Comparison of ENCODE assay signal across 10 cellular contexts in the genomic region with DNA sequence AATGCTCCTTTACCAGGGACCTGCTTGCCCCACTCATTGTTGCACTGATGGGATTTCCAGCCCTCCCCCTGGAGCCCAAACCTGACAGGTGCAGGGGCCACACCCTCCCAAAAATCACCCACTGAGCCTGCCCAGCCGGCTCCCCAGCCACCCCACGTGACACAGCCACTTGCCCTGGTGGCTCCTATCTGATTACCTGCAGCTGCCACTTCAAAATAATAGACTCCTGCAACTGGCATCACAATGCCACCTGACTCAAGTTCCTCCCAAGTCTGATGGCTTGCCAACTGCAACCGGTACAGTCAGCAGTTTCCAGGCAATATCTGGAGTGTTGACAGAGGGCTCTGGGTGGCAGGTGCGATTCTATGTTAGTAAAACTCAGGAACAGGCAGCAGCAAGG.
DNase-seq lines count a peak whose midpoint lies in the region; ATAC-seq and TF ChIP-seq lines count a peak whose summit lies in the region.
"Had no signal": no experiment of that assay in that cellular context is flagged by ENCODE, and none has a peak within 500 bp of the region (broad histone marks: within the 10 kb centered on the region; RNA-seq: fewer than 3 reads in every experiment).

No MANE protein-coding gene starts in this region.

- H3K4me3 ChIP-seq in Caco-2 (ENCODE audit: low read depth, low read length): no peak overlapping the region
- no peak overlapping the region for H3K4me3 ChIP-seq in BE2C (ENCODE audit: low read depth, low read length)

- BruUV-seq in Caco-2 (replicated peaks; lab: Mats Ljungman, UMichigan): no TSS peak

- H3K4me1 ChIP-seq in Caco-2: peaks cover 18% of the 10 kb centered on the region
- no peaks in the 10 kb centered on the region for H3K4me1 ChIP-seq in BE2C

- ATAC-seq in memory B cell (ENCODE audit: low read depth) (peak; percentile 43), HG03432 (IDR thresholded peaks at IDR 0.05; ENCODE audit: unreplicated experiment) (no peak)
- ATAC-seq: HCT116 had no signal

- no peak for DNase-seq in Caco-2
- DNase-seq in NCI-H146 (lab: John Stamatoyannopoulos, UW): peak; percentile 91
- peak; percentile 14 for DNase-seq in SW480 (ENCODE audit: low spot score)
- no peak for DNase-seq in memory B cell (ENCODE audit: low spot score in 2 of 2)
- DNase-seq in stimulated activated CD4-positive, alpha-beta T cell treated with anti-CD3 and anti-CD28 coated beads, Interleukin-1b, Interleukin-23, amount 100 ng/mL, for 48 hours: no peak
- DNase-seq in BE2C: no peak
- no peak for DNase-seq in activated CD4-positive, alpha-beta T cell treated with anti-CD3 and anti-CD28 coated beads, Interleukin-2, amount 10 ng/mL, durations not matched to agents 24 days and 14 days
- DNase-seq: AML-193 had no signal

- CTCF ChIA-PET in Caco-2 (lab: Charles Lee): no interaction called here

- POLR2A ChIA-PET in Caco-2 (lab: Charles Lee): no interaction called here

- H3K36me3 ChIP-seq in Caco-2 (ENCODE audit: control insufficient read depth, insufficient read depth, low read length): no peaks in the 10 kb centered on the region
- H3K36me3 ChIP-seq in BE2C: no peaks in the 10 kb centered on the region

- H3K27me3 Mint-ChIP-seq in Caco-2 (ENCODE audit: insufficient read depth, unreplicated experiment) (peaks cover 3% of the 10 kb centered on the region), memory B cell (peaks cover 3% of the 10 kb centered on the region)
- peaks cover 7% of the 10 kb centered on the region for H3K27me3 Mint-ChIP-seq in activated CD4-positive, alpha-beta T cell treated with anti-CD3 and anti-CD28 coated beads, Interleukin-2, amount 10 ng/mL, durations not matched to agents 24 days and 14 days

- H3K4me1 Mint-ChIP-seq in Caco-2 (ENCODE audit: low read depth, unreplicated experiment) (peaks cover 15% of the 10 kb centered on the region), memory B cell (peaks cover 7% of the 10 kb centered on the region)
- no peaks in the 10 kb centered on the region for H3K4me1 Mint-ChIP-seq in activated CD4-positive, alpha-beta T cell treated with anti-CD3 and anti-CD28 coated beads, Interleukin-2, amount 10 ng/mL, durations not matched to agents 24 days and 14 days

- peak overlapping the region; percentile 20 for H3K4me3 Mint-ChIP-seq in Caco-2 (ENCODE audit: unreplicated experiment)
- peak overlapping the region; percentile 32 for H3K4me3 Mint-ChIP-seq in memory B cell
- H3K4me3 Mint-ChIP-seq in activated CD4-positive, alpha-beta T cell treated with anti-CD3 and anti-CD28 coated beads, Interleukin-2, amount 10 ng/mL, durations not matched to agents 24 days and 14 days: no peak overlapping the region

- H3K27me3 ChIP-seq in Caco-2 (replicated peaks; ENCODE audit: control insufficient read depth, insufficient read depth, low read length): no peaks in the 10 kb centered on the region
- H3K27me3 ChIP-seq in BE2C: no peaks in the 10 kb centered on the region

- H3K27ac Mint-ChIP-seq in Caco-2 (ENCODE audit: unreplicated experiment) (peak overlapping the region; percentile 78), memory B cell (no peak overlapping the region)
- H3K27ac Mint-ChIP-seq in activated CD4-positive, alpha-beta T cell treated with anti-CD3 and anti-CD28 coated beads, Interleukin-2, amount 10 ng/mL, durations not matched to agents 24 days and 14 days: no peak overlapping the region

- H3K9me3 Mint-ChIP-seq in Caco-2 (ENCODE audit: unreplicated experiment) (no peaks in the 10 kb centered on the region), memory B cell (no peaks in the 10 kb centered on the region)
- H3K9me3 Mint-ChIP-seq in activated CD4-positive, alpha-beta T cell treated with anti-CD3 and anti-CD28 coated beads, Interleukin-2, amount 10 ng/mL, durations not matched to agents 24 days and 14 days: no peaks in the 10 kb centered on the region

- TF ChIP-seq CTCF in Caco-2 (IDR thresholded peaks at IDR 0.05; ENCODE audit: insufficient read depth in 1 of 2, low read depth in 1 of 2, low read length in 1 of 2, severe bottlenecking in 1 of 2, unreplicated experiment in 1 of 2) (no peak), BE2C (IDR thresholded peaks at IDR 0.05; ENCODE audit: low read depth, low read length) (no peak)

- H3K36me3 Mint-ChIP-seq in Caco-2 (ENCODE audit: insufficient read depth, unreplicated experiment): no peaks in the 10 kb centered on the region
- no peaks in the 10 kb centered on the region for H3K36me3 Mint-ChIP-seq in memory B cell
- no peaks in the 10 kb centered on the region for H3K36me3 Mint-ChIP-seq in activated CD4-positive, alpha-beta T cell treated with anti-CD3 and anti-CD28 coated beads, Interleukin-2, amount 10 ng/mL, durations not matched to agents 24 days and 14 days (ENCODE audit: low read depth)

- H3K9me3 ChIP-seq in Caco-2 (no peaks in the 10 kb centered on the region), BE2C (no peaks in the 10 kb centered on the region)

- intact Hi-C loops in Caco-2 (cut with micrococcal nuclease; ENCODE audit: unreplicated experiment): no loop called here
- intact Hi-C loops in activated CD4-positive, alpha-beta T cell treated with anti-CD3 and anti-CD28 coated beads, Interleukin-2, amount 10 ng/mL, durations not matched to agents 24 days and 14 days (cut with micrococcal nuclease): no loop called here

Comparison
In these comparisons a context has a peak if more than half of its experiments do, and no peak if none do; other contexts are left out.
1. DNase-seq: peak in NCI-H146 (single experiment) and SW480 (single experiment); none in Caco-2 (0 of 2), memory B cell (0 of 2), stimulated activated CD4-positive, alpha-beta T cell treated with anti-CD3 and anti-CD28 coated beads, Interleukin-1b, Interleukin-23, amount 100 ng/mL, for 48 hours (single experiment), BE2C (single experiment) and activated CD4-positive, alpha-beta T cell treated with anti-CD3 and anti-CD28 coated beads, Interleukin-2, amount 10 ng/mL, durations not matched to agents 24 days and 14 days (single experiment).